8 cellular contexts compared by ENCODE assay signal in genomic region chr1:12314328-12314903, GRCh38.
DNase-seq lines count a peak whose midpoint lies in the region; ATAC-seq and TF ChIP-seq lines count a peak whose summit lies in the region.

No MANE protein-coding gene starts in this region.

- H3K4me1 ChIP-seq in suprapubic skin = peaks cover 9% of the 10 kb centered on the region

- H3K27me3 ChIP-seq in suprapubic skin = no peaks in the 10 kb centered on the region

- TF ChIP-seq EP300 in suprapubic skin (IDR thresholded peaks at IDR 0.05) = no peak

- no peak for TF ChIP-seq POLR2A in suprapubic skin (IDR thresholded peaks at IDR 0.05)

- no peaks in the 10 kb centered on the region for H3K9me3 ChIP-seq in suprapubic skin

- intact Hi-C loops in Right ventricle myocardium superior (cut with DNase I) = loop anchor here (5.0 to 10.0 kb wide), 2 partner anchors 310 to 348 kb away; no protein-coding TSS in a partner anchor

- H3K4me3 ChIP-seq in GM12864 (ENCODE audit: low read depth, low read length) (no peak overlapping the region), suprapubic skin (no peak overlapping the region)

- DNase-seq in GM12864 (ENCODE audit: low read depth) (no peak), RPMI7951 (ENCODE audit: low read depth) (peak; percentile 31), Right ventricle myocardium superior (no peak), suprapubic skin (ENCODE audit: low spot score in 2 of 2) (no peak), nucleus accumbens (lab: John Stamatoyannopoulos, UW) (no peak)

- peaks cover 80% of the 10 kb centered on the region for H3K36me3 ChIP-seq in suprapubic skin

- 14% methylated on average over 1 of the region's 1 CpG for WGBS in suprapubic skin

- TF ChIP-seq CTCF in 22Rv1 (IDR thresholded peaks at IDR 0.05) (peak; percentile 48), GM12864 (IDR thresholded peaks at IDR 0.05; ENCODE audit: low read depth, low read length, missing control alignments) (peak; percentile 20), suprapubic skin (IDR thresholded peaks at IDR 0.05) (peak; percentile 1 to 28)

- ATAC-seq in Right ventricle myocardium superior (ENCODE audit: poor library complexity) (peak; percentile 58), GM21381 (IDR thresholded peaks at IDR 0.05; ENCODE audit: unreplicated experiment) (no peak), HG03159 (IDR thresholded peaks at IDR 0.05; ENCODE audit: unreplicated experiment) (no peak)

- no peak overlapping the region for H3K27ac ChIP-seq in 22Rv1
- no peak overlapping the region for H3K27ac ChIP-seq in suprapubic skin
